In the genomic region with DNA sequence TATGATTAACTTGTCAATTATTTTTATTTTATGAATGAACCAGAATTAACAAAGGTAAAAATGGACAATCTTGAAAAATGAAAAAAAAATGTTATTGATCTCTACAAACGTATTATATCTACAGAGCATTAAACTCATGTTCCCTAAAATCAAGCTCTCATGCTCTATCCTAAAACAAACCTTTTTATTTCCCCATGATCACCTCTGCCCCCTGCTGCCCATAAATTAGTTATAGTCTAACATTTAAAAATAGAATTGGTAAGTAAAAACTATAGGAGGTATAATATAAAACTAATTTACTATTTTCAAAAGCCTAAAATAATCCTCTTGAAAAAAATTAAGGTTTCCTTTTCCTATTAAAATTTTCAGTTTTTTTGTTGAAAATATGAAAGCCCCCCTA, we compare ENCODE assay signal across 12 cellular contexts.
DNase-seq lines count a peak whose midpoint lies in the region; ATAC-seq and TF ChIP-seq lines count a peak whose summit lies in the region.
"Had no signal": no experiment of that assay in that cellular context is flagged by ENCODE, and none has a peak within 500 bp of the region (broad histone marks: within the 10 kb centered on the region; RNA-seq: fewer than 3 reads in every experiment).

No MANE protein-coding gene starts in this region.

- no peaks in the 10 kb centered on the region for H4K20me1 ChIP-seq in osteoblast (ENCODE audit: insufficient read depth, low read length)
- H4K20me1 ChIP-seq: BLaER1 treated with 17β-estradiol and CSF1 and Interleukin-3, amounts not matched to agents 10 nM and 100 nM had no signal

- TF ChIP-seq CTCF in LNCaP clone FGC (IDR thresholded peaks at IDR 0.05; ENCODE audit: control insufficient read depth, extremely low read depth, insufficient read depth) (peak; percentile 45; the same call in 1 of the 2 replicates), cardiac fibroblast (IDR thresholded peaks at IDR 0.05; ENCODE audit: low read depth, low read length) (peak; percentile 17), osteoblast (IDR thresholded peaks at IDR 0.05; ENCODE audit: extremely low read depth, low read depth, low read length) (peak; percentile 34)

- H3K27ac ChIP-seq in osteoblast (ENCODE audit: low read depth, low read length): no peak overlapping the region
- H3K27ac ChIP-seq: BLaER1 treated with 17β-estradiol and CSF1 and Interleukin-3, amounts not matched to agents 10 nM and 100 nM had no signal

- no peaks in the 10 kb centered on the region for H3K27me3 ChIP-seq in osteoblast (ENCODE audit: insufficient read depth, low read length)
- H3K27me3 ChIP-seq: BLaER1 treated with 17β-estradiol and CSF1 and Interleukin-3, amounts not matched to agents 10 nM and 100 nM had no signal

- no peaks in the 10 kb centered on the region for H3K9me3 ChIP-seq in osteoblast (ENCODE audit: low read depth, low read length)
- H3K9me3 ChIP-seq: BLaER1 treated with 17β-estradiol and CSF1 and Interleukin-3, amounts not matched to agents 10 nM and 100 nM had no signal

- H3K79me2 ChIP-seq in osteoblast (ENCODE audit: insufficient read depth, low read length): no peaks in the 10 kb centered on the region

- no peaks in the 10 kb centered on the region for H3K4me1 ChIP-seq in osteoblast (ENCODE audit: insufficient read depth, low read length)
- H3K4me1 ChIP-seq: BLaER1 treated with 17β-estradiol and CSF1 and Interleukin-3, amounts not matched to agents 10 nM and 100 nM had no signal

- no peak overlapping the region for H3K4me3 ChIP-seq in LNCaP clone FGC (ENCODE audit: low read depth, low read length)
- H3K4me3 ChIP-seq in cardiac fibroblast (replicated peaks in 1 of 2; ENCODE audit: low read depth in 2 of 2, low read length in 2 of 2): no peak overlapping the region
- H3K4me3 ChIP-seq in osteoblast (ENCODE audit: insufficient read depth, low read length): no peak overlapping the region
- H3K4me3 ChIP-seq: BLaER1 treated with 17β-estradiol and CSF1 and Interleukin-3, amounts not matched to agents 10 nM and 100 nM had no signal

- no peaks in the 10 kb centered on the region for H3K36me3 ChIP-seq in osteoblast (ENCODE audit: insufficient read depth, low read length)
- H3K36me3 ChIP-seq: BLaER1 treated with 17β-estradiol and CSF1 and Interleukin-3, amounts not matched to agents 10 nM and 100 nM had no signal

- no peak for ATAC-seq in HG02885 (IDR thresholded peaks at IDR 0.05; ENCODE audit: poor library complexity, unreplicated experiment)

- H2AFZ ChIP-seq in osteoblast (ENCODE audit: low read length): no peak overlapping the region

- peak; percentile 9 for DNase-seq in NCI-H82 (lab: John Stamatoyannopoulos, UW)
- DNase-seq in NCI-H82 treated with DMSO at 0.1 percent for 48 hours (lab: John Stamatoyannopoulos, UW; ENCODE audit: unreplicated experiment): no peak
- DNase-seq in LNCaP clone FGC (ENCODE audit: low read depth): no peak
- DNase-seq in cardiac fibroblast (ENCODE audit: low read depth in 2 of 2): peak; percentile 45 to 49
- no peak for DNase-seq in osteoblast (ENCODE audit: insufficient read length, low spot score, missing footprints)
- DNase-seq in D341Med (ENCODE audit: low spot score): no peak
- no peak for DNase-seq in activated effector memory CD4-positive, alpha-beta T cell treated with Interleukin-2 at 50 U/mL for 16 hours
- DNase-seq: activated CD8-positive, alpha-beta memory T cell treated with anti-CD3 and anti-CD28 coated beads for 24 hours; amygdala; NCI-H510A had no signal

- no peak overlapping the region for H3K4me2 ChIP-seq in osteoblast (ENCODE audit: insufficient read depth, low read length)
- H3K4me2 ChIP-seq: BLaER1 treated with 17β-estradiol and CSF1 and Interleukin-3, amounts not matched to agents 10 nM and 100 nM had no signal

Comparison
In these comparisons a context has a peak if more than half of its experiments do, and no peak if none do; other contexts are left out.
1. DNase-seq: peak in NCI-H82 (single experiment) and cardiac fibroblast (2 of 2); none in NCI-H82 treated with DMSO at 0.1 percent for 48 hours (single experiment), LNCaP clone FGC (single experiment), osteoblast (single experiment), D341Med (single experiment) and activated effector memory CD4-positive, alpha-beta T cell treated with Interleukin-2 at 50 U/mL for 16 hours (single experiment).
2. Peak in every context shown above with its lines, with median percentiles within 50 percentile points of each other: CTCF ChIP-seq.